In genomic region chr3:122727279-122727678, GRCh38 we compare ENCODE assay signal across 17 cellular contexts.
"Had no signal": no experiment of that assay in that cellular context is flagged by ENCODE, and none has a peak within 500 bp of the region (broad histone marks: within the 10 kb centered on the region; RNA-seq: fewer than 3 reads in every experiment).

No MANE protein-coding gene starts in this region.

- ATAC-seq: heart right ventricle; stimulated activated naive CD8-positive, alpha-beta T cell treated with anti-CD3 and anti-CD28 coated beads, Interleukin-15, amount 100 ng/mL, for 72 hours had no signal

- H3K4me1 ChIP-seq: esophagus muscularis mucosa, heart right ventricle had no signal

- H3K4me3 Mint-ChIP-seq: activated naive CD8-positive, alpha-beta T cell treated with anti-CD3 and anti-CD28 coated beads for 36 hours; activated T-helper 1 cell treated with anti-CD3 and anti-CD28 coated beads, Interleukin-12 subunit alpha, Interleukin-12 subunit beta, Interleukin-2, Interleukin-4 antibody, amounts not matched to agents 30 ng/mL and 10 ng/mL and 1 ng/mL, durations not matched to agents 14 hours and 24 hours and 36 hours; dendritic cell treated with granulocyte-macrophage colony-stimulating factor and Interleukin-4, amounts not matched to agents 40 ng/mL and 50 ng/mL, for 4 days; nephron; stimulated activated naive CD8-positive, alpha-beta T cell treated with anti-CD3 and anti-CD28 coated beads, Interleukin-15, amount 100 ng/mL, for 72 hours; T-helper 1 cell treated with Interleukin-12 subunit alpha and Interleukin-12 subunit beta and Interleukin-4 antibody, amounts not matched to agents 30 μg/mL and 1 μg/mL, for 36 hours; type B pancreatic cell had no signal

- H3K9me3 Mint-ChIP-seq: activated T-helper 1 cell treated with anti-CD3 and anti-CD28 coated beads, Interleukin-12 subunit alpha, Interleukin-12 subunit beta, Interleukin-2, Interleukin-4 antibody, amounts not matched to agents 30 ng/mL and 10 ng/mL and 1 ng/mL, durations not matched to agents 14 hours and 24 hours and 36 hours; dendritic cell treated with granulocyte-macrophage colony-stimulating factor and Interleukin-4, amounts not matched to agents 40 ng/mL and 50 ng/mL, for 4 days; T-helper 1 cell treated with Interleukin-12 subunit alpha and Interleukin-12 subunit beta and Interleukin-4 antibody, amounts not matched to agents 30 μg/mL and 1 μg/mL, for 36 hours; type B pancreatic cell had no signal

- DNase-seq: activated CD4-positive, alpha-beta T cell treated with anti-CD3 and anti-CD28 coated beads, Interleukin-2, amount 50 U/mL, for 4 hours; activated gamma-delta T cell treated with Interleukin-2 at 50 U/mL for 16 hours; activated naive CD8-positive, alpha-beta T cell treated with anti-CD3 and anti-CD28 coated beads for 36 hours; amniotic stem cell; effector CD8-positive, alpha-beta T cell; heart right ventricle; nucleus accumbens; retina; stimulated activated CD4-positive, alpha-beta T cell treated with anti-CD3 and anti-CD28 coated beads, Interleukin-2, amount 100 ng/mL, for 24 hours; stimulated activated naive CD8-positive, alpha-beta T cell treated with anti-CD3 and anti-CD28 coated beads, Interleukin-15, amount 100 ng/mL, for 72 hours; WERI-Rb-1 had no signal

- H3K27me3 ChIP-seq: esophagus muscularis mucosa, heart right ventricle had no signal

- H3K27me3 Mint-ChIP-seq: activated naive CD8-positive, alpha-beta T cell treated with anti-CD3 and anti-CD28 coated beads for 36 hours; dendritic cell treated with granulocyte-macrophage colony-stimulating factor and Interleukin-4, amounts not matched to agents 40 ng/mL and 50 ng/mL, for 4 days; stimulated activated naive CD8-positive, alpha-beta T cell treated with anti-CD3 and anti-CD28 coated beads, Interleukin-15, amount 100 ng/mL, for 72 hours; type B pancreatic cell had no signal

- H3K4me3 ChIP-seq: esophagus muscularis mucosa, heart right ventricle had no signal

- H3K9me3 ChIP-seq: esophagus muscularis mucosa, heart right ventricle had no signal

- H3K4me1 Mint-ChIP-seq: activated naive CD8-positive, alpha-beta T cell treated with anti-CD3 and anti-CD28 coated beads for 36 hours; nephron; stimulated activated naive CD8-positive, alpha-beta T cell treated with anti-CD3 and anti-CD28 coated beads, Interleukin-15, amount 100 ng/mL, for 72 hours had no signal

- H3K27ac Mint-ChIP-seq: activated naive CD8-positive, alpha-beta T cell treated with anti-CD3 and anti-CD28 coated beads for 36 hours; activated T-helper 1 cell treated with anti-CD3 and anti-CD28 coated beads, Interleukin-12 subunit alpha, Interleukin-12 subunit beta, Interleukin-2, Interleukin-4 antibody, amounts not matched to agents 30 ng/mL and 10 ng/mL and 1 ng/mL, durations not matched to agents 14 hours and 24 hours and 36 hours; dendritic cell treated with granulocyte-macrophage colony-stimulating factor and Interleukin-4, amounts not matched to agents 40 ng/mL and 50 ng/mL, for 4 days; nephron; stimulated activated naive CD8-positive, alpha-beta T cell treated with anti-CD3 and anti-CD28 coated beads, Interleukin-15, amount 100 ng/mL, for 72 hours; T-helper 1 cell treated with Interleukin-12 subunit alpha and Interleukin-12 subunit beta and Interleukin-4 antibody, amounts not matched to agents 30 μg/mL and 1 μg/mL, for 36 hours; type B pancreatic cell had no signal

- H3K36me3 ChIP-seq: WERI-Rb-1 had no signal
